ENCODE assay signal across 8 cellular contexts in genomic region chr19:10419646-10420443, GRCh38. TPM values are rescaled to one million over a fixed set of nuclear protein-coding genes. Genes with fewer than 3 reads are reported as not detected.
DNase-seq lines count a peak whose midpoint lies in the region; ATAC-seq and TF ChIP-seq lines count a peak whose summit lies in the region.

No MANE protein-coding gene starts in this region.

- H3K4me2 ChIP-seq in IMR-90 (ENCODE audit: low read depth, low read length) (peak overlapping the region; percentile 70), SK-N-SH (peak overlapping the region; percentile 78)

- H3K4me3 Mint-ChIP-seq in naive thymus-derived CD8-positive, alpha-beta T cell: peak overlapping the region; percentile 48 to 89 (median 76)

- H3F3A ChIP-seq in SK-N-SH (replicated peaks; ENCODE audit: insufficient read depth): peaks cover 32% of the 10 kb centered on the region

- H4K20me1 ChIP-seq in IMR-90 (ENCODE audit: insufficient read depth, low read length): peaks cover 31% of the 10 kb centered on the region
- no peaks in the 10 kb centered on the region for H4K20me1 ChIP-seq in SK-N-SH (ENCODE audit: insufficient read depth)

- TF ChIP-seq EP300 in SK-N-SH (IDR thresholded peaks at IDR 0.05; ENCODE audit: borderline replicate concordance in 1 of 2, low read depth in 1 of 2, low read length in 1 of 2): no peak

- H2BK5ac ChIP-seq in IMR-90 (ENCODE audit: low read depth, low read length, poor library complexity, severe bottlenecking): no peak overlapping the region

- no peak for ATAC-seq in IMR-90 (ENCODE audit: low read depth)
- ATAC-seq in naive thymus-derived CD8-positive, alpha-beta T cell: peak; percentile 19 to 36
- no peak for ATAC-seq in GM19463 (IDR thresholded peaks at IDR 0.05; ENCODE audit: unreplicated experiment)

- intact Hi-C loops in IMR-90 (cut with micrococcal nuclease): no loop called here

- H3K4me3 ChIP-seq in IMR-90 (ENCODE audit: insufficient read depth, low read depth, low read length) (peak overlapping the region; percentile 39), SK-N-SH (ENCODE audit: low read depth in 2 of 2, low read length in 1 of 2) (peak overlapping the region; percentile 20 to 51; a peak in 3 of 4 replicates)

- peaks cover 15% of the 10 kb centered on the region for H3K4me1 ChIP-seq in IMR-90 (ENCODE audit: control insufficient read depth, insufficient read depth, low read length)
- peaks cover 5 to 15% of the 10 kb centered on the region in 2 experiments; a peak in 1 of 4 replicates for H3K4me1 ChIP-seq in SK-N-SH (ENCODE audit: control insufficient read depth in 1 of 2, insufficient read depth in 2 of 2, low read depth in 1 of 2, low read length in 1 of 2)

- H3K9ac ChIP-seq in IMR-90 (ENCODE audit: low read depth, low read length) (no peak overlapping the region), SK-N-SH (no peak overlapping the region)

- H3K27me3 Mint-ChIP-seq in naive thymus-derived CD8-positive, alpha-beta T cell: peaks cover 33 to 63% (median 42%) of the 10 kb centered on the region in 5 donors

- H3K9me3 Mint-ChIP-seq in naive thymus-derived CD8-positive, alpha-beta T cell: peaks cover 0 to 3% (median 0%) of the 10 kb centered on the region in 9 donors

- TF ChIP-seq POLR2A in IMR-90 (IDR thresholded peaks at IDR 0.05; ENCODE audit: low read depth, low read length): peak; percentile 23; the same call in 1 of the 2 replicates

- in situ Hi-C loops in IMR-90 (cut with MboI; ENCODE audit: low sequenced_read_pairs): no loop called here

- H3K9me2 ChIP-seq in SK-N-SH: no peaks in the 10 kb centered on the region

- H3K27me3 ChIP-seq in IMR-90 (ENCODE audit: control insufficient read depth, insufficient read depth, low read length) (peaks cover 45% of the 10 kb centered on the region), SK-N-SH (ENCODE audit: insufficient read depth) (peaks cover 59% of the 10 kb centered on the region)

- no peaks in the 10 kb centered on the region for H3K79me2 ChIP-seq in SK-N-SH (ENCODE audit: insufficient read depth)

- no peak overlapping the region for H4K91ac ChIP-seq in IMR-90 (ENCODE audit: insufficient read depth, low read depth, low read length)

- H3K9me3 ChIP-seq in IMR-90 (ENCODE audit: control insufficient read depth, insufficient read depth, low read length) (no peaks in the 10 kb centered on the region), SK-N-SH (no peaks in the 10 kb centered on the region)

- no peak overlapping the region for H3K56ac ChIP-seq in IMR-90 (ENCODE audit: extremely low read depth, insufficient read depth, low read length)

- no peak overlapping the region for H4K5ac ChIP-seq in IMR-90 (ENCODE audit: low read depth, low read length)

- TF ChIP-seq RAD21 in IMR-90 (IDR thresholded peaks at IDR 0.05; ENCODE audit: low read length) (no peak), SK-N-SH (IDR thresholded peaks at IDR 0.05; ENCODE audit: low read length) (no peak)

- H3K4me1 Mint-ChIP-seq in naive thymus-derived CD8-positive, alpha-beta T cell: peaks cover 27 to 70% (median 57%) of the 10 kb centered on the region in 4 donors

- no peak overlapping the region for H2BK20ac ChIP-seq in IMR-90 (ENCODE audit: low read depth, low read length)

- no peaks in the 10 kb centered on the region for H3K9me1 ChIP-seq in IMR-90 (ENCODE audit: insufficient read depth, low read length)

- no peak overlapping the region for H2BK15ac ChIP-seq in IMR-90 (ENCODE audit: low read depth, low read length)

- no peak overlapping the region for H3K18ac ChIP-seq in IMR-90 (ENCODE audit: low read depth, low read length)

- H3K79me1 ChIP-seq in IMR-90 (ENCODE audit: low read depth in 1 of 2, low read length in 2 of 2): no peaks in the 10 kb centered on the region; a peak in 1 of 4 replicates

- H4K8ac ChIP-seq in IMR-90 (ENCODE audit: low read depth in 2 of 2, low read length in 2 of 2): 0 out of 4 replicates have a peak overlapping the region, but pooled peaks of 1 of the 2 experiments have one; percentile 6

- peak overlapping the region; percentile 60; the same call in 1 of the 2 replicates for H2AK5ac ChIP-seq in IMR-90 (ENCODE audit: low read depth, low read length)

- H3K27ac Mint-ChIP-seq in naive thymus-derived CD8-positive, alpha-beta T cell: peak overlapping the region; percentile 6 to 92 (median 74)

- no peak for TF ChIP-seq CTCF in IMR-90 (conservative IDR thresholded peaks at IDR 0.05; ENCODE audit: low read depth, low read length)
- TF ChIP-seq CTCF in SK-N-SH (IDR thresholded peaks at IDR 0.05): no peak

- CTCF ChIA-PET in IMR-90 (lab: Yijun Ruan, JAX) (no interaction called here), SK-N-SH (lab: Yijun Ruan, JAX) (interaction anchor here (1.5 to 11.8 kb wide), 4 partner anchors 8 to 59 kb away, joined by 4 to 313 read pairs (median 66); partner anchors contain the start of gene CDC37)

- BruUV-seq in IMR-90 (replicated peaks; lab: Mats Ljungman, UMichigan): no TSS peak

- WGBS in IMR-90 (ENCODE audit: extremely low coverage in 2 of 2, insufficient read length in 1 of 2), 2 experiments: 1% methylated on average over 27 of the region's 61 CpGs; no CpG with 5 or more reads in 1 of the 2 experiments
- WGBS in SK-N-SH (ENCODE audit: low lambda C conversion rate): 3% methylated on average over 24 of the region's 61 CpGs

- no peak overlapping the region for H3K4ac ChIP-seq in IMR-90 (ENCODE audit: low read depth, low read length)

- H3K23ac ChIP-seq in IMR-90 (ENCODE audit: low read depth, low read length): peak overlapping the region; percentile 30

- H3K14ac ChIP-seq in IMR-90 (replicated peaks; ENCODE audit: low read depth, low read length): no peak overlapping the region

- POLR2A ChIA-PET in IMR-90 (lab: Charles Lee; ENCODE audit: unreplicated experiment) (no interaction called here), SK-N-SH (lab: Yijun Ruan, JAX) (no interaction called here)
- POLR2A ChIA-PET in naive thymus-derived CD8-positive, alpha-beta T cell (lab: Charles Lee): interaction anchor here (2.1 to 8.6 kb wide), 2 partner anchors 15 kb away, joined by 12 to 91 read pairs; partner anchors contain the start of gene CDC37

- DNase-seq in DMS53 (lab: John Stamatoyannopoulos, UW): peak; percentile 81
- DNase-seq in IMR-90: peak; percentile 61
- peak; percentile 62 for DNase-seq in SK-N-SH
- DNase-seq in caudate nucleus (lab: John Stamatoyannopoulos, UW): peak in 41 of 61 donors; percentile 23 to 87 (median 65)
- DNase-seq in naive thymus-derived CD8-positive, alpha-beta T cell: peak in 8 of 10 donors; percentile 32 to 77 (median 55)
- no peak for DNase-seq in GOT3 (lab: John Stamatoyannopoulos, UW)
- DNase-seq in NCI-H187 (lab: John Stamatoyannopoulos, UW): no peak

- H3K36me3 Mint-ChIP-seq in naive thymus-derived CD8-positive, alpha-beta T cell: peaks cover 0 to 5% (median 4%) of the 10 kb centered on the region in 3 donors

- H3K36me3 ChIP-seq in IMR-90 (ENCODE audit: control insufficient read depth, insufficient read depth, low read length) (no peaks in the 10 kb centered on the region), SK-N-SH (replicated peaks in 1 of 2; ENCODE audit: control insufficient read depth in 1 of 2, insufficient read depth in 2 of 2, low read length in 1 of 2) (no peaks in the 10 kb centered on the region)

- no peak overlapping the region for H2BK120ac ChIP-seq in IMR-90 (ENCODE audit: low read depth, low read length)

- peak overlapping the region; percentile 87 for H2AK9ac ChIP-seq in IMR-90 (replicated peaks; ENCODE audit: low read depth, low read length, poor library complexity)

- dilution Hi-C loops in IMR-90 (cut with HindIII; ENCODE audit: low sequenced_read_pairs, unreplicated experiment): no loop called here

- H2AFZ ChIP-seq in IMR-90 (replicated peaks; ENCODE audit: low read length, poor library complexity) (peak overlapping the region; percentile 85), SK-N-SH (ENCODE audit: low read depth) (peak overlapping the region; percentile 74; the same call in 1 of the 2 replicates)

- H3K27ac ChIP-seq in IMR-90 (ENCODE audit: insufficient read depth, low read length) (no peak overlapping the region), SK-N-SH (ENCODE audit: low read depth in 2 of 2, low read length in 1 of 2) (no peak overlapping the region), caudate nucleus (ENCODE audit: low read depth, low read length) (no peak overlapping the region)

TF ChIP-seq in IMR-90, 13 proteins besides CTCF, POLR2A, EP300 and RAD21 (continues in another document):
- peak; percentile 95 for TF ChIP-seq MXI1 (IDR thresholded peaks at IDR 0.05; ENCODE audit: borderline replicate concordance, low read depth, low read length)

TF ChIP-seq in SK-N-SH, 30 proteins besides CTCF, POLR2A, EP300 and RAD21 (continues in another document):
- TF ChIP-seq RCOR1 (IDR thresholded peaks at IDR 0.05; ENCODE audit: low read length) (no peak), SMC3 (IDR thresholded peaks at IDR 0.05; ENCODE audit: low read depth, low read length) (no peak)

RNA-seq across cellular contexts. Expression of gene PDE4A, which starts 0.5 kb away (rescaled TPM):
- total RNA-seq in IMR-90 (2012; rRNA removed): 1.7 and 1.8 TPM in 2 replicates
- polyA plus RNA-seq in IMR-90 (2012; rRNA removed): 5.9 and 7.0 TPM in 2 replicates
- 4.6 and 8.3 TPM in 2 replicates for polyA plus RNA-seq in IMR-90 (2012; cell fraction: cytosol; rRNA removed)
- polyA plus RNA-seq in IMR-90 (2012; cell fraction: nucleus; rRNA removed; ENCODE audit: low replicate concordance): 9.1 and 15.3 TPM in 2 replicates
- polyA plus RNA-seq in SK-N-SH (2012; rRNA removed): 2.3 and 2.9 TPM in 2 replicates
- 2.0 and 2.8 TPM in 2 replicates for polyA plus RNA-seq in SK-N-SH (2012; cell fraction: cytosol; rRNA removed)
- 5.6 and 6.7 TPM in 2 replicates for polyA plus RNA-seq in SK-N-SH (2012; cell fraction: nucleus; rRNA removed)
- total RNA-seq in naive thymus-derived CD8-positive, alpha-beta T cell: under 1 TPM; 0.88 to 0.99 TPM
- 1 to 10 TPM in 2 of 3 donors, under 1 TPM in 1; 0.33 to 2.5 (median 1.9) TPM for polyA plus RNA-seq in naive thymus-derived CD8-positive, alpha-beta T cell

RNA-seq across cellular contexts. Expression of gene CDC37, which starts 16.5 kb away (rescaled TPM):
- 209 and 248 TPM in 2 replicates for total RNA-seq in IMR-90 (2012; rRNA removed)
- polyA plus RNA-seq in IMR-90 (2012; rRNA removed) (629 and 650 TPM in 2 replicates), SK-N-SH (2012; rRNA removed) (1,026 and 1,054 TPM in 2 replicates)
- 391 and 499 TPM in 2 replicates for polyA plus RNA-seq in IMR-90 (2012; cell fraction: cytosol; rRNA removed)
- polyA plus RNA-seq in IMR-90 (2012; cell fraction: nucleus; rRNA removed; ENCODE audit: low replicate concordance): 1,716 and 1,854 TPM in 2 replicates
- polyA plus RNA-seq in SK-N-SH (2012; cell fraction: cytosol; rRNA removed): 593 and 675 TPM in 2 replicates
- polyA plus RNA-seq in SK-N-SH (2012; cell fraction: nucleus; rRNA removed): 2,817 and 3,252 TPM in 2 replicates
- 100 to 1,000 TPM; 155 to 158 TPM for total RNA-seq in naive thymus-derived CD8-positive, alpha-beta T cell
- polyA plus RNA-seq in naive thymus-derived CD8-positive, alpha-beta T cell: 10 to 100 TPM; 63.2 to 81.1 (median 65.6) TPM

RNA-seq across cellular contexts. Expression of gene TYK2, which starts 39.5 kb away (rescaled TPM):
- total RNA-seq in IMR-90 (2012; rRNA removed): 35.6 and 40.9 TPM in 2 replicates
- polyA plus RNA-seq in IMR-90 (2012; rRNA removed) (97.9 and 100 TPM in 2 replicates), SK-N-SH (2012; rRNA removed) (34.8 and 44.6 TPM in 2 replicates)
- 34.4 and 52.8 TPM in 2 replicates for polyA plus RNA-seq in IMR-90 (2012; cell fraction: cytosol; rRNA removed)
- 392 and 648 TPM in 2 replicates for polyA plus RNA-seq in IMR-90 (2012; cell fraction: nucleus; rRNA removed; ENCODE audit: low replicate concordance)
- polyA plus RNA-seq in SK-N-SH (2012; cell fraction: cytosol; rRNA removed): 11.9 and 17.2 TPM in 2 replicates
- 343 and 417 TPM in 2 replicates for polyA plus RNA-seq in SK-N-SH (2012; cell fraction: nucleus; rRNA removed)
- 100 to 1,000 TPM; 313 to 319 TPM for total RNA-seq in naive thymus-derived CD8-positive, alpha-beta T cell
- 10 to 100 TPM; 33.4 to 50.3 (median 43.9) TPM for polyA plus RNA-seq in naive thymus-derived CD8-positive, alpha-beta T cell

Comparison
In these comparisons a context has a peak if more than half of its experiments do, and no peak if none do; other contexts are left out.
1. DNase-seq: peak in DMS53 (single experiment), IMR-90 (single experiment), SK-N-SH (single experiment), caudate nucleus (41 of 61) and naive thymus-derived CD8-positive, alpha-beta T cell (8 of 10); none in GOT3 (single experiment) and NCI-H187 (0 of 2).
2. ATAC-seq: peak in naive thymus-derived CD8-positive, alpha-beta T cell (2 of 2); none in IMR-90 (single experiment) and GM19463 (single experiment).